Comparison of ENCODE assay signal across 11 cellular contexts in the genomic region with DNA sequence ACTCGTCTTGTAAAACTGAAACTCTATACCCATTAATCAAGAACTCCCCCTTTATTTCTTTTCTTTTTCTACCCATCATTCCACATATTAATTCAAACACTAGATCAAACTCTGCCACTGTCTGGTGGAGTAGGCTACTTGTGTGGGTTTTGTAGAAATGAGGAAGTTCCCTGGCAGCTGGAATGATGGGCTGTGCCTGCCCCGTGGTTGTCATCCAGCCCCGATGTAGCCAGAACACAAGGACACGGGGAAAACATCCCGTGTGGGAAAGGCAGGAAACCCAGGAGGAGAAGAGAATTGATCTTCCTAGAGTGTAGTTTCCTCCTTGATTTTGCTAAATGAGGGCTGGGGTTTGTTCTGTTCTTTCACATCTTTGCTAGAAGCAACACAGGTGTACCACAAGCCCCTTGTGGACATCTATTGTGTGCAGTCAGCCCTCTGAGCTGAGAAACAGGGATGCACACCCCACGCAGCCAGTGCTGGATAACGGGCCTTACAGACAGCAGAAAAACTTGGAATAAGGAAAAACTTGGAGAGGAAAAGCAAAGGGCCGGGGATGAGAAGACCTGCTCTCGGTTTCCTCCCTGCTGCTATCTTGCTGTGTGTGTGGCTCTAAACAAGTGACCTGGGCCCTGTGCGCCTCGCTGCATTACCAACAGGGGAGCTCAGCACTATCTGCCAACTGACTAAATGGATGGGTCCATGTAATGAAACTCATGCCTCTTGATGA.
DNase-seq lines count a peak whose midpoint lies in the region; ATAC-seq lines count a peak whose summit lies in the region.
"Had no signal": no experiment of that assay in that cellular context is flagged by ENCODE, and none has a peak within 500 bp of the region (broad histone marks: within the 10 kb centered on the region; RNA-seq: fewer than 3 reads in every experiment).

No MANE protein-coding gene starts in this region.

- H3K27me3 ChIP-seq in HAP-1 (ENCODE audit: low read depth) = no peaks in the 10 kb centered on the region; the same call in 1 of the 2 replicates

- in situ Hi-C loops in HAP-1 (cut with MboI; ENCODE audit: low sequenced_read_pairs) = no loop called here

- H3K4me1 Mint-ChIP-seq in activated naive CD8-positive, alpha-beta T cell (ENCODE audit: low read depth) = peaks cover 94% of the 10 kb centered on the region
- peaks cover 84% of the 10 kb centered on the region for H3K4me1 Mint-ChIP-seq in stimulated activated effector memory CD8-positive, alpha-beta T cell treated with anti-CD3 and anti-CD28 coated beads, Interleukin-12 subunit alpha, Interleukin-12 subunit beta, amount 100 ng/mL, for 72 hours

- peaks cover 14% of the 10 kb centered on the region for H3K36me3 Mint-ChIP-seq in activated naive CD8-positive, alpha-beta T cell
- no peaks in the 10 kb centered on the region for H3K36me3 Mint-ChIP-seq in stimulated activated effector memory CD8-positive, alpha-beta T cell treated with anti-CD3 and anti-CD28 coated beads, Interleukin-12 subunit alpha, Interleukin-12 subunit beta, amount 100 ng/mL, for 72 hours

- no peaks in the 10 kb centered on the region for H3K9me3 ChIP-seq in HAP-1

- ATAC-seq in stimulated activated effector memory CD8-positive, alpha-beta T cell treated with anti-CD3 and anti-CD28 coated beads, Interleukin-12 subunit alpha, Interleukin-12 subunit beta, amount 100 ng/mL, for 72 hours = peak; percentile 65
- no peak for ATAC-seq in HG03571 (IDR thresholded peaks at IDR 0.05; ENCODE audit: unreplicated experiment)

- H3K27me3 Mint-ChIP-seq in activated naive CD8-positive, alpha-beta T cell = no peaks in the 10 kb centered on the region

- H3K36me3 ChIP-seq in HAP-1 (replicated peaks) = no peaks in the 10 kb centered on the region

- H3K27ac Mint-ChIP-seq in activated naive CD8-positive, alpha-beta T cell = peak overlapping the region; percentile 88
- peak overlapping the region; percentile 85 for H3K27ac Mint-ChIP-seq in stimulated activated effector memory CD8-positive, alpha-beta T cell treated with anti-CD3 and anti-CD28 coated beads, Interleukin-12 subunit alpha, Interleukin-12 subunit beta, amount 100 ng/mL, for 72 hours

- no peak overlapping the region for H3K4me3 ChIP-seq in HAP-1

- peak; percentile 26 for DNase-seq in NOMO-1 treated with DMSO at 0.1 percent for 48 hours (lab: John Stamatoyannopoulos, UW; ENCODE audit: unreplicated experiment)
- DNase-seq in NOMO-1 treated with dmso at 0.1 percent for 144 hours (lab: John Stamatoyannopoulos, UW; ENCODE audit: unreplicated experiment) = no peak
- DNase-seq in NAMALWA (ENCODE audit: low spot score) = peak; percentile 19
- DNase-seq in stimulated activated effector memory CD8-positive, alpha-beta T cell treated with anti-CD3 and anti-CD28 coated beads, Interleukin-12 subunit alpha, Interleukin-12 subunit beta, amount 100 ng/mL, for 72 hours (ENCODE audit: low spot score in 2 of 2) = no peak
- DNase-seq in activated gamma-delta T cell treated with Interleukin-2 at 50 U/mL for 16 hours = no peak
- no peak for DNase-seq in HAP-1 (ENCODE audit: low spot score in 2 of 2)
- DNase-seq: NCI-H345, retina, substantia nigra had no signal

- no peaks in the 10 kb centered on the region for H3K9me3 Mint-ChIP-seq in activated naive CD8-positive, alpha-beta T cell (ENCODE audit: low read depth)
- H3K9me3 Mint-ChIP-seq in stimulated activated effector memory CD8-positive, alpha-beta T cell treated with anti-CD3 and anti-CD28 coated beads, Interleukin-12 subunit alpha, Interleukin-12 subunit beta, amount 100 ng/mL, for 72 hours = no peaks in the 10 kb centered on the region

- H3K4me3 Mint-ChIP-seq in activated naive CD8-positive, alpha-beta T cell = peak overlapping the region; percentile 61
- peak overlapping the region; percentile 52 for H3K4me3 Mint-ChIP-seq in stimulated activated effector memory CD8-positive, alpha-beta T cell treated with anti-CD3 and anti-CD28 coated beads, Interleukin-12 subunit alpha, Interleukin-12 subunit beta, amount 100 ng/mL, for 72 hours

- no peaks in the 10 kb centered on the region; the same call in 1 of the 2 replicates for H3K4me1 ChIP-seq in HAP-1

Comparison
In these comparisons a context has a peak if more than half of its experiments do, and no peak if none do; other contexts are left out.
1. DNase-seq: peak in NOMO-1 treated with DMSO at 0.1 percent for 48 hours (single experiment) and NAMALWA (single experiment); none in NOMO-1 treated with dmso at 0.1 percent for 144 hours (single experiment), stimulated activated effector memory CD8-positive, alpha-beta T cell treated with anti-CD3 and anti-CD28 coated beads, Interleukin-12 subunit alpha, Interleukin-12 subunit beta, amount 100 ng/mL, for 72 hours (0 of 2), activated gamma-delta T cell treated with Interleukin-2 at 50 U/mL for 16 hours (single experiment) and HAP-1 (0 of 2).